8 cellular contexts compared by ENCODE assay signal in genomic region chr4:2417196-2417764, GRCh38. TPM values are rescaled to one million over a fixed set of nuclear protein-coding genes. Genes with fewer than 3 reads are reported as not detected.
DNase-seq lines count a peak whose midpoint lies in the region; ATAC-seq and TF ChIP-seq lines count a peak whose summit lies in the region.

No MANE protein-coding gene starts in this region.

- peak overlapping the region; percentile 68 for H3K9ac ChIP-seq in HCT116 (ENCODE audit: low read length)
- H3K9ac ChIP-seq in skeletal muscle tissue (ENCODE audit: low read depth in 1 of 3, low read length in 3 of 3): peak overlapping the region; percentile 45 to 68 (median 60)

- H3K79me2 ChIP-seq in HCT116 (ENCODE audit: insufficient read depth, low read length): peaks cover 34% of the 10 kb centered on the region

- H3K4me3 ChIP-seq in HCT116 (replicated peaks in 1 of 2; ENCODE audit: low read depth in 1 of 2, low read length in 2 of 2) (peak overlapping the region; percentile 73 to 76), gastroesophageal sphincter (peak overlapping the region; percentile 48 to 66), skeletal muscle tissue (ENCODE audit: low read length in 3 of 3) (peak overlapping the region; percentile 71 to 77 (median 73))

- H3K36me3 ChIP-seq in HCT116 (ENCODE audit: control insufficient read depth in 1 of 2, insufficient read depth in 2 of 2, low read length in 2 of 2) (no peaks in the 10 kb centered on the region), gastroesophageal sphincter (no peaks in the 10 kb centered on the region), skeletal muscle tissue (ENCODE audit: control insufficient read depth in 3 of 3, insufficient read depth in 3 of 3, low read length in 3 of 3) (no peaks in the 10 kb centered on the region)

- WGBS in gastroesophageal sphincter (ENCODE audit: low coverage in 1 of 2), 2 donors: 0% methylated on average over 2 of the region's 63 CpGs; no CpG with 5 or more reads in 1 of the 2 donors

- BruUV-seq in HCT116 (replicated peaks; lab: Mats Ljungman, UMichigan): no TSS peak

- TF ChIP-seq POLR2A in HCT116 (IDR thresholded peaks at IDR 0.05; ENCODE audit: borderline replicate concordance, extremely low read depth, insufficient read depth, insufficient read length) (no peak), gastroesophageal sphincter (IDR thresholded peaks at IDR 0.05) (no peak)

- TF ChIP-seq CTCF in HCT116 (IDR thresholded peaks at IDR 0.05 in 2 of 3, conservative IDR thresholded peaks at IDR 0.05 in 1 of 3; ENCODE audit: borderline replicate concordance in 1 of 3, insufficient read depth in 1 of 3, low read depth in 2 of 3, low read length in 2 of 3): no peak
- no peak for TF ChIP-seq CTCF in gastroesophageal sphincter (IDR thresholded peaks at IDR 0.05)

- H3K4me1 ChIP-seq in HCT116 (ENCODE audit: control insufficient read depth in 1 of 2, insufficient read depth in 2 of 2, low read length in 2 of 2): peaks cover 30 to 62% of the 10 kb centered on the region in 2 experiments
- peaks cover 0 to 62% (median 36%) of the 10 kb centered on the region in 3 donors for H3K4me1 ChIP-seq in gastroesophageal sphincter
- H3K4me1 ChIP-seq in skeletal muscle tissue (ENCODE audit: control insufficient read depth in 3 of 3, insufficient read depth in 3 of 3, low read length in 3 of 3): peaks cover 37 to 50% (median 46%) of the 10 kb centered on the region in 3 donors

- TF ChIP-seq RAD21 in HCT116 (IDR thresholded peaks at IDR 0.05; ENCODE audit: low read depth): no peak

- intact Hi-C loops in HCT116 (cut with micrococcal nuclease): no loop called here

- POLR2A ChIA-PET in HCT116 (lab: Charles Lee): no interaction called here

- no peak overlapping the region for H2AFZ ChIP-seq in HCT116 (ENCODE audit: low read depth, low read length, poor library complexity, severe bottlenecking)

- peak overlapping the region; percentile 59; the same call in 1 of the 2 replicates for H3K27ac ChIP-seq in HCT116 (ENCODE audit: low read depth, low read length)
- H3K27ac ChIP-seq in gastroesophageal sphincter: peak overlapping the region in 3 of 4 donors; percentile 18 to 71 (median 35)
- no peak overlapping the region for H3K27ac ChIP-seq in skeletal muscle tissue (ENCODE audit: low read depth, low read length)

- CTCF ChIA-PET in HCT116 (lab: Charles Lee): no interaction called here

- no peak for ATAC-seq in HCT116
- no peak for ATAC-seq in gastroesophageal sphincter
- no peak for ATAC-seq in GM18498 (IDR thresholded peaks at IDR 0.05; ENCODE audit: unreplicated experiment)
- no peak for ATAC-seq in HG02798 (IDR thresholded peaks at IDR 0.05; ENCODE audit: poor library complexity, unreplicated experiment)

- H3K4me2 ChIP-seq in HCT116 (ENCODE audit: low read length): peak overlapping the region; percentile 96

- H3K9me2 ChIP-seq in HCT116 (ENCODE audit: insufficient read depth): no peaks in the 10 kb centered on the region

- no peak for TF ChIP-seq EP300 in gastroesophageal sphincter (IDR thresholded peaks at IDR 0.05)

- no peaks in the 10 kb centered on the region for H3K9me3 ChIP-seq in HCT116 (ENCODE audit: control insufficient read depth in 1 of 2, insufficient read depth in 1 of 2, low read depth in 1 of 2, low read length in 2 of 2)
- no peaks in the 10 kb centered on the region for H3K9me3 ChIP-seq in gastroesophageal sphincter
- H3K9me3 ChIP-seq in skeletal muscle tissue (ENCODE audit: control insufficient read depth in 3 of 3, low read length in 3 of 3): no peaks in the 10 kb centered on the region

- DNase-seq in HCT116 (ENCODE audit: low read depth, low spot score): no peak
- peak; percentile 20 to 23 for DNase-seq in activated CD4-positive, alpha-beta T cell treated with anti-CD3 and anti-CD28 coated beads, Interleukin-2, amount 50 U/mL, for 48 hours
- no peak for DNase-seq in SKM-1 (lab: John Stamatoyannopoulos, UW; ENCODE audit: unreplicated experiment)
- DNase-seq in GF-D8 (lab: John Stamatoyannopoulos, UW): no peak

- H3K27me3 ChIP-seq in HCT116 (ENCODE audit: insufficient read depth, low read length) (peaks cover 19% of the 10 kb centered on the region; the same call in 1 of the 2 replicates), gastroesophageal sphincter (peaks cover 55% of the 10 kb centered on the region), skeletal muscle tissue (ENCODE audit: control insufficient read depth in 3 of 3, insufficient read depth in 3 of 3, low read length in 3 of 3) (peaks cover 24 to 45% (median 35%) of the 10 kb centered on the region in 3 donors)

- RAD21 ChIA-PET in HCT116 (lab: Charles Lee; ENCODE audit: low non-redundant PET in 1 of 2, low total read pairs in 2 of 2, uncharacterized antibody in 2 of 2, unreplicated experiment in 2 of 2): no interaction called here

- no peaks in the 10 kb centered on the region for H4K20me1 ChIP-seq in HCT116 (ENCODE audit: insufficient read depth)

TF ChIP-seq in HCT116, 20 proteins besides CTCF, POLR2A, EP300 and RAD21:
- TF ChIP-seq SP1 (IDR thresholded peaks at IDR 0.05; ENCODE audit: low read depth): no peak
- TF ChIP-seq TCF7L2 (IDR thresholded peaks at IDR 0.05; ENCODE audit: borderline replicate concordance, extremely low read depth, insufficient read depth, insufficient read length): no peak
- TF ChIP-seq SIN3A (IDR thresholded peaks at IDR 0.05; ENCODE audit: low read depth): no peak
- no peak for TF ChIP-seq POLR2AphosphoS5 (IDR thresholded peaks at IDR 0.05; ENCODE audit: low read depth, low read length)
- TF ChIP-seq CEBPB (IDR thresholded peaks at IDR 0.05; ENCODE audit: low read depth): no peak
- no peak for TF ChIP-seq ELF1 (IDR thresholded peaks at IDR 0.05; ENCODE audit: borderline replicate concordance, low read depth)
- no peak for TF ChIP-seq JUND (IDR thresholded peaks at IDR 0.05)
- TF ChIP-seq FOSL1 (IDR thresholded peaks at IDR 0.05; ENCODE audit: low read depth): no peak
- TF ChIP-seq REST (IDR thresholded peaks at IDR 0.05; ENCODE audit: low read depth): no peak
- no peak for TF ChIP-seq MAX (IDR thresholded peaks at IDR 0.05)
- no peak for TF ChIP-seq EGR1 (IDR thresholded peaks at IDR 0.05; ENCODE audit: low read depth)
- no peak for TF ChIP-seq ZFX (IDR thresholded peaks at IDR 0.05)
- no peak for TF ChIP-seq SRF (IDR thresholded peaks at IDR 0.05; ENCODE audit: low read depth)
- TF ChIP-seq EZH2phosphoT487 (IDR thresholded peaks at IDR 0.05; ENCODE audit: borderline replicate concordance): no peak
- TF ChIP-seq YY1 (IDR thresholded peaks at IDR 0.05; ENCODE audit: extremely low read depth, insufficient replicate concordance, low read depth, low read length): no peak

RNA-seq across cellular contexts. Expression of gene ZFYVE28, which starts 1.2 kb away (rescaled TPM):
- total RNA-seq in HCT116 (2021; ENCODE audit: unreplicated experiment): 19.2 TPM
- polyA plus RNA-seq in HCT116 (2012): 13.6 and 15.5 TPM in 2 replicates
- 10 to 100 TPM in 2 of 4 donors, 1 to 10 TPM in 2; 4.4 to 12.0 (median 8.2) TPM for total RNA-seq in gastroesophageal sphincter
- total RNA-seq in skeletal muscle tissue: 1.0 TPM

RNA-seq across cellular contexts. Expression of gene CFAP99, which starts 1.5 kb away (rescaled TPM):
- total RNA-seq in HCT116 (2021; ENCODE audit: unreplicated experiment) (0.42 TPM), gastroesophageal sphincter (not detected), skeletal muscle tissue (not detected)
- polyA plus RNA-seq in HCT116 (2012): 0.16 and 0.35 TPM in 2 replicates

RNA-seq across cellular contexts. Expression of gene RNF4, which starts 51.6 kb away (rescaled TPM):
- total RNA-seq in HCT116 (2021; ENCODE audit: unreplicated experiment): 62.3 TPM
- polyA plus RNA-seq in HCT116 (2012): 41.4 and 44.5 TPM in 2 replicates
- 10 to 100 TPM; 30.2 to 64.3 (median 43.1) TPM for total RNA-seq in gastroesophageal sphincter
- total RNA-seq in skeletal muscle tissue: 29.2 TPM

Comparison
In these comparisons a context has a peak if more than half of its experiments do, and no peak if none do; other contexts are left out.
1. DNase-seq: peak in activated CD4-positive, alpha-beta T cell treated with anti-CD3 and anti-CD28 coated beads, Interleukin-2, amount 50 U/mL, for 48 hours (2 of 2); none in HCT116 (single experiment), SKM-1 (single experiment) and GF-D8 (single experiment).
2. Peak in every context shown above with its lines, with median percentiles within 50 percentile points of each other: H3K4me3 ChIP-seq.